ENCODE assay signal across 1 cellular context in genomic region chr20:48722002-48722731, GRCh38.
A peak's percentile ranks its signal among the peaks of the same experiment; 100 is the strongest.
TF ChIP-seq lines count a peak whose summit lies in the region.

No MANE protein-coding gene starts in this region.

TF ChIP-seq in GM12878, 131 proteins besides CTCF, POLR2A, EP300 and RAD21 (continued from another document):
- TF ChIP-seq CUX1 (IDR thresholded peaks at IDR 0.05; ENCODE audit: insufficient replicate concordance, low read depth, low read length) = no peak
- no peak for TF ChIP-seq BMI1 (IDR thresholded peaks at IDR 0.05; ENCODE audit: borderline replicate concordance)
- TF ChIP-seq RUNX3 (IDR thresholded peaks at IDR 0.05; ENCODE audit: low read length) = peak; percentile 84
- TF ChIP-seq ZSCAN29 (IDR thresholded peaks at IDR 0.05) = no peak
- peak; percentile 59 for TF ChIP-seq MTA2 (IDR thresholded peaks at IDR 0.05; ENCODE audit: low read depth)
- TF ChIP-seq NFYA (IDR thresholded peaks at IDR 0.05; ENCODE audit: borderline replicate concordance, low read depth, low read length) = no peak
- TF ChIP-seq ZNF207 (IDR thresholded peaks at IDR 0.05; ENCODE audit: borderline replicate concordance) = no peak
- TF ChIP-seq, protein P1, sequence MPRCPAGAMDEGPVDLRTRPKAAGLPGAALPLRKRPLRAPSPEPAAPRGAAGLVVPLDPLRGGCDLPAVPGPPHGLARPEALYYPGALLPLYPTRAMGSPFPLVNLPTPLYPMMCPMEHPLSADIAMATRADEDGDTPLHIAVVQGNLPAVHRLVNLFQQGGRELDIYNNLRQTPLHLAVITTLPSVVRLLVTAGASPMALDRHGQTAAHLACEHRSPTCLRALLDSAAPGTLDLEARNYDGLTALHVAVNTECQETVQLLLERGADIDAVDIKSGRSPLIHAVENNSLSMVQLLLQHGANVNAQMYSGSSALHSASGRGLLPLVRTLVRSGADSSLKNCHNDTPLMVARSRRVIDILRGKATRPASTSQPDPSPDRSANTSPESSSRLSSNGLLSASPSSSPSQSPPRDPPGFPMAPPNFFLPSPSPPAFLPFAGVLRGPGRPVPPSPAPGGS (IDR thresholded peaks at IDR 0.05; ENCODE audit: borderline replicate concordance, insufficient read depth, low read depth, low read length, poor library complexity, severe bottlenecking) = no peak
- peak; percentile 40 for TF ChIP-seq IKZF1 (conservative IDR thresholded peaks at IDR 0.05)
- peak; percentile 58; the same call in 1 of the 2 replicates for TF ChIP-seq BCL11A (IDR thresholded peaks at IDR 0.05; ENCODE audit: low read depth, low read length)
- peak; percentile 57; the same call in 1 of the 2 replicates for TF ChIP-seq EED (IDR thresholded peaks at IDR 0.05; ENCODE audit: low read depth)
- TF ChIP-seq PAX5 (IDR thresholded peaks at IDR 0.05; ENCODE audit: borderline replicate concordance, low read depth, low read length) = peak; percentile 72; the same call in 1 of the 2 replicates
- no peak for TF ChIP-seq POLR2AphosphoS5 (IDR thresholded peaks at IDR 0.05; ENCODE audit: low read length)
- no peak for TF ChIP-seq MLLT1 (IDR thresholded peaks at IDR 0.05)
- TF ChIP-seq IRF3 (IDR thresholded peaks at IDR 0.05) = no peak
- no peak for TF ChIP-seq BACH1 (IDR thresholded peaks at IDR 0.05; ENCODE audit: borderline replicate concordance)
- TF ChIP-seq, protein P2, sequence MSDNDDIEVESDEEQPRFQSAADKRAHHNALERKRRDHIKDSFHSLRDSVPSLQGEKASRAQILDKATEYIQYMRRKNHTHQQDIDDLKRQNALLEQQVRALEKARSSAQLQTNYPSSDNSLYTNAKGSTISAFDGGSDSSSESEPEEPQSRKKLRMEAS (IDR thresholded peaks at IDR 0.05; ENCODE audit: low read depth, low read length) = no peak
- TF ChIP-seq ESRRA (IDR thresholded peaks at IDR 0.05; ENCODE audit: low read length) = no peak
- no peak for TF ChIP-seq KLF5 (IDR thresholded peaks at IDR 0.05; ENCODE audit: partially characterized antibody)
- TF ChIP-seq, protein P3, sequence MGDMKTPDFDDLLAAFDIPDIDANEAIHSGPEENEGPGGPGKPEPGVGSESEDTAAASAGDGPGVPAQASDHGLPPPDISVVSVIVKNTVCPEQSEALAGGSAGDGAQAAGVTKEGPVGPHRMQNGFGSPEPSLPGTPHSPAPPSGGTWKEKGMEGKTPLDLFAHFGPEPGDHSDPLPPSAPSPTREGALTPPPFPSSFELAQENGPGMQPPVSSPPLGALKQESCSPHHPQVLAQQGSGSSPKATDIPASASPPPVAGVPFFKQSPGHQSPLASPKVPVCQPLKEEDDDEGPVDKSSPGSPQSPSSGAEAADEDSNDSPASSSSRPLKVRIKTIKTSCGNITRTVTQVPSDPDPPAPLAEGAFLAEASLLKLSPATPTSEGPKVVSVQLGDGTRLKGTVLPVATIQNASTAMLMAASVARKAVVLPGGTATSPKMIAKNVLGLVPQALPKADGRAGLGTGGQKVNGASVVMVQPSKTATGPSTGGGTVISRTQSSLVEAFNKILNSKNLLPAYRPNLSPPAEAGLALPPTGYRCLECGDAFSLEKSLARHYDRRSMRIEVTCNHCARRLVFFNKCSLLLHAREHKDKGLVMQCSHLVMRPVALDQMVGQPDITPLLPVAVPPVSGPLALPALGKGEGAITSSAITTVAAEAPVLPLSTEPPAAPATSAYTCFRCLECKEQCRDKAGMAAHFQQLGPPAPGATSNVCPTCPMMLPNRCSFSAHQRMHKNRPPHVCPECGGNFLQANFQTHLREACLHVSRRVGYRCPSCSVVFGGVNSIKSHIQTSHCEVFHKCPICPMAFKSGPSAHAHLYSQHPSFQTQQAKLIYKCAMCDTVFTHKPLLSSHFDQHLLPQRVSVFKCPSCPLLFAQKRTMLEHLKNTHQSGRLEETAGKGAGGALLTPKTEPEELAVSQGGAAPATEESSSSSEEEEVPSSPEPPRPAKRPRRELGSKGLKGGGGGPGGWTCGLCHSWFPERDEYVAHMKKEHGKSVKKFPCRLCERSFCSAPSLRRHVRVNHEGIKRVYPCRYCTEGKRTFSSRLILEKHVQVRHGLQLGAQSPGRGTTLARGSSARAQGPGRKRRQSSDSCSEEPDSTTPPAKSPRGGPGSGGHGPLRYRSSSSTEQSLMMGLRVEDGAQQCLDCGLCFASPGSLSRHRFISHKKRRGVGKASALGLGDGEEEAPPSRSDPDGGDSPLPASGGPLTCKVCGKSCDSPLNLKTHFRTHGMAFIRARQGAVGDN (IDR thresholded peaks at IDR 0.05) = peak; percentile 62; the same call in 1 of the 2 replicates
- peak; percentile 28; the same call in 1 of the 2 replicates for TF ChIP-seq PML (IDR thresholded peaks at IDR 0.05; ENCODE audit: low read length)
- TF ChIP-seq GATAD2B (conservative IDR thresholded peaks at IDR 0.05; ENCODE audit: low read depth) = no peak
- peak; percentile 32; the same call in 1 of the 2 replicates for TF ChIP-seq SPI1 (IDR thresholded peaks at IDR 0.05; ENCODE audit: borderline replicate concordance, insufficient read depth, low read depth, low read length)
- TF ChIP-seq, protein P4, sequence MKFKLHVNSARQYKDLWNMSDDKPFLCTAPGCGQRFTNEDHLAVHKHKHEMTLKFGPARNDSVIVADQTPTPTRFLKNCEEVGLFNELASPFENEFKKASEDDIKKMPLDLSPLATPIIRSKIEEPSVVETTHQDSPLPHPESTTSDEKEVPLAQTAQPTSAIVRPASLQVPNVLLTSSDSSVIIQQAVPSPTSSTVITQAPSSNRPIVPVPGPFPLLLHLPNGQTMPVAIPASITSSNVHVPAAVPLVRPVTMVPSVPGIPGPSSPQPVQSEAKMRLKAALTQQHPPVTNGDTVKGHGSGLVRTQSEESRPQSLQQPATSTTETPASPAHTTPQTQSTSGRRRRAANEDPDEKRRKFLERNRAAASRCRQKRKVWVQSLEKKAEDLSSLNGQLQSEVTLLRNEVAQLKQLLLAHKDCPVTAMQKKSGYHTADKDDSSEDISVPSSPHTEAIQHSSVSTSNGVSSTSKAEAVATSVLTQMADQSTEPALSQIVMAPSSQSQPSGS (IDR thresholded peaks at IDR 0.05; ENCODE audit: low read length) = no peak
- TF ChIP-seq EGR1 (IDR thresholded peaks at IDR 0.05; ENCODE audit: borderline replicate concordance in 1 of 2, low read depth in 2 of 2, low read length in 2 of 2) = no peak
- TF ChIP-seq, protein P5, sequence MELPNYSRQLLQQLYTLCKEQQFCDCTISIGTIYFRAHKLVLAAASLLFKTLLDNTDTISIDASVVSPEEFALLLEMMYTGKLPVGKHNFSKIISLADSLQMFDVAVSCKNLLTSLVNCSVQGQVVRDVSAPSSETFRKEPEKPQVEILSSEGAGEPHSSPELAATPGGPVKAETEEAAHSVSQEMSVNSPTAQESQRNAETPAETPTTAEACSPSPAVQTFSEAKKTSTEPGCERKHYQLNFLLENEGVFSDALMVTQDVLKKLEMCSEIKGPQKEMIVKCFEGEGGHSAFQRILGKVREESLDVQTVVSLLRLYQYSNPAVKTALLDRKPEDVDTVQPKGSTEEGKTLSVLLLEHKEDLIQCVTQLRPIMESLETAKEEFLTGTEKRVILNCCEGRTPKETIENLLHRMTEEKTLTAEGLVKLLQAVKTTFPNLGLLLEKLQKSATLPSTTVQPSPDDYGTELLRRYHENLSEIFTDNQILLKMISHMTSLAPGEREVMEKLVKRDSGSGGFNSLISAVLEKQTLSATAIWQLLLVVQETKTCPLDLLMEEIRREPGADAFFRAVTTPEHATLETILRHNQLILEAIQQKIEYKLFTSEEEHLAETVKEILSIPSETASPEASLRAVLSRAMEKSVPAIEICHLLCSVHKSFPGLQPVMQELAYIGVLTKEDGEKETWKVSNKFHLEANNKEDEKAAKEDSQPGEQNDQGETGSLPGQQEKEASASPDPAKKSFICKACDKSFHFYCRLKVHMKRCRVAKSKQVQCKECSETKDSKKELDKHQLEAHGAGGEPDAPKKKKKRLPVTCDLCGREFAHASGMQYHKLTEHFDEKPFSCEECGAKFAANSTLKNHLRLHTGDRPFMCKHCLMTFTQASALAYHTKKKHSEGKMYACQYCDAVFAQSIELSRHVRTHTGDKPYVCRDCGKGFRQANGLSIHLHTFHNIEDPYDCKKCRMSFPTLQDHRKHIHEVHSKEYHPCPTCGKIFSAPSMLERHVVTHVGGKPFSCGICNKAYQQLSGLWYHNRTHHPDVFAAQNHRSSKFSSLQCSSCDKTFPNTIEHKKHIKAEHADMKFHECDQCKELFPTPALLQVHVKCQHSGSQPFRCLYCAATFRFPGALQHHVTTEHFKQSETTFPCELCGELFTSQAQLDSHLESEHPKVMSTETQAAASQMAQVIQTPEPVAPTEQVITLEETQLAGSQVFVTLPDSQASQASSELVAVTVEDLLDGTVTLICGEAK (IDR thresholded peaks at IDR 0.05; ENCODE audit: borderline replicate concordance) = no peak
- no peak for TF ChIP-seq CREM (IDR thresholded peaks at IDR 0.05; ENCODE audit: low read depth)
